In the genomic region with DNA sequence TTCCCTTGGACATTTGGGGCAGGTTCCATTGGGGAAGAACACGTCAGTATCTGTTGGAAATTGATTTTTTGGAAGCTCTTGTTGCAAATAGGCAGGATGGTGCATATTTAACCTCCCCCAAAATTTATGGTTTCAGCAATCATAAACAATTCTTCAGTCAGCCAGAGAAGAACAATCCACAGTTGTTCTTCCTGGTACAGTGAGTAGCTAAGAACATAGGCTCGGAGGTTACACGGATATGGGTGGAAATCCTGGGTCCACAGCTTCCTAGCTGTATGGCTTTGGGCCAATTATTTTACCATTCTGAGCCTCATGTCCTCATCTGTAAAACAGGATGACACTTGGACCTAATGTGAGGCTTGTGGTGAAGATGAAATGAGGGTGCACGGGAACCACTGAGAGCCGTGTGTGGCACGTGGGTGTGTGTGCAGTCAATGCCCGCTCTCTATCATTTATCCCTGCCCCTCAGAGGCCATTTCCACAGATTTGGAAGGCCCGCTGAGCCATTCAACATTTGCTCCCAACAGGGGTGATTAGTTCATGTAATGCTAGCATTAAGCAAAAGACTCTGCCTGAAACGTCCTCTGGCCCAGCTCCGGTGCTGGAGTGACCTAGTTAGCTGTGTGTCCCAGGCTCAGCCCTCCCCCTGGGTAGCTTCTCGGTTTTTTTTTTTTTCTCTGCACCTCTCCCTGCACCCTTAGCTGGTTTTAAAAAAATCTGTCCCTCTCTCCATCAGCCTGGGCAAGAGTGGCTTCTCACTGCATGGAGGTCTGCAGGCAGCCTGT, we compare ENCODE assay signal across 13 cellular contexts. TPM values are rescaled to one million over a fixed set of nuclear protein-coding genes. Genes with fewer than 3 reads are reported as not detected.
DNase-seq lines count a peak whose midpoint lies in the region; ATAC-seq and TF ChIP-seq lines count a peak whose summit lies in the region.
"Had no signal": no experiment of that assay in that cellular context is flagged by ENCODE, and none has a peak within 500 bp of the region (broad histone marks: within the 10 kb centered on the region; RNA-seq: fewer than 3 reads in every experiment).

No MANE protein-coding gene starts in this region.

- in situ Hi-C loops in G401 (cut with HindIII; ENCODE audit: low sequenced_read_pairs): no loop called here

- H3K36me3 ChIP-seq in psoas muscle (ENCODE audit: insufficient read depth in 1 of 2, low read depth in 1 of 2): no peaks in the 10 kb centered on the region
- H3K36me3 ChIP-seq: esophagus squamous epithelium had no signal

- POLR2A ChIA-PET in T-cell (lab: Charles Lee): no interaction called here

- peak; percentile 89 for DNase-seq in G401 (ENCODE audit: low spot score)
- DNase-seq in T-cell: no peak
- peak; percentile 51 for DNase-seq in Right ventricle myocardium superior
- DNase-seq in psoas muscle: peak; percentile 47 to 60
- DNase-seq in NCI-H1436 (lab: John Stamatoyannopoulos, UW): no peak
- no peak for DNase-seq in DMS79 (lab: John Stamatoyannopoulos, UW)
- DNase-seq: activated CD4-positive, alpha-beta T cell treated with anti-CD3 and anti-CD28 coated beads, Interleukin-2, amount 50 U/mL, for 1 hour; esophagus squamous epithelium; NCI-H1105; T-helper 1 cell had no signal

- no peaks in the 10 kb centered on the region for H3K27me3 Mint-ChIP-seq in T-cell

- TF ChIP-seq CTCF in psoas muscle (IDR thresholded peaks at IDR 0.05): no peak

- no peaks in the 10 kb centered on the region for H3K9me3 ChIP-seq in psoas muscle
- H3K9me3 ChIP-seq: esophagus squamous epithelium had no signal

- H3K27ac ChIP-seq in psoas muscle: no peak overlapping the region
- H3K27ac ChIP-seq: C4-2B, esophagus squamous epithelium had no signal

- peaks cover 44 to 63% (median 52%) of the 10 kb centered on the region in 3 donors for H3K4me1 Mint-ChIP-seq in T-cell

- no peaks in the 10 kb centered on the region for H3K4me1 ChIP-seq in psoas muscle

- H3K9me3 Mint-ChIP-seq in T-cell: no peaks in the 10 kb centered on the region

- peaks cover 0 to 4% (median 0%) of the 10 kb centered on the region in 3 donors for H3K27me3 ChIP-seq in psoas muscle (ENCODE audit: insufficient read depth in 3 of 3, low read length in 2 of 3)
- H3K27me3 ChIP-seq: esophagus squamous epithelium had no signal

- ATAC-seq in T-cell (replicated peaks in 1 of 4) (peak; percentile 11 to 66 (median 60)), Right ventricle myocardium superior (ENCODE audit: poor library complexity) (peak; percentile 73), psoas muscle (peak in 1 of 4 donors; percentile 19), HG02610 (IDR thresholded peaks at IDR 0.05; ENCODE audit: unreplicated experiment) (no peak)

- H3K36me3 Mint-ChIP-seq in T-cell: peaks cover 6% of the 10 kb centered on the region

- 42 to 54% (median 43%) methylated on average over 11 of the region's 11 CpGs for WGBS in psoas muscle, 3 donors

- intact Hi-C loops in Right ventricle myocardium superior (cut with DNase I): no loop called here
- intact Hi-C loops in psoas muscle (cut with DNase I): no loop called here

- peak overlapping the region in 2 of 3 donors; percentile 55 to 58 for H3K4me3 Mint-ChIP-seq in T-cell

- CTCF ChIA-PET in T-cell (lab: Charles Lee): interaction anchor here (0.6 to 1.4 kb wide), 5 partner anchors 9 to 298 kb away, joined by 3 to 6 read pairs (median 3); partner anchors contain the start of gene CAMK1D (in 1 of the 2)

- no peak overlapping the region for H3K4me3 ChIP-seq in psoas muscle
- H3K4me3 ChIP-seq: esophagus squamous epithelium had no signal

- peak overlapping the region; percentile 74 to 76 for H3K27ac Mint-ChIP-seq in T-cell
- H3K27ac Mint-ChIP-seq: progenitor cell of endocrine pancreas had no signal

RNA-seq across cellular contexts. Expression of gene CAMK1D, which starts 9.7 kb away (rescaled TPM):
- 0.10 TPM in 1 of 2 replicates, not detected in the other for total RNA-seq in G401 (2014; rRNA removed; shearing (Covaris generic))
- total RNA-seq in T-cell (10 to 100 TPM; 16.8 to 31.3 (median 23.6) TPM), Right ventricle myocardium superior (6.5 TPM), psoas muscle (1 to 10 TPM in 3 of 4 donors, under 1 TPM in 1; 0.47 to 1.8 (median 1.3) TPM)
- under 1 TPM; 0.39 to 0.53 (median 0.47) TPM for polyA plus RNA-seq in psoas muscle

Comparison
In these comparisons a context has a peak if more than half of its experiments do, and no peak if none do; other contexts are left out.
1. DNase-seq: peak in G401 (single experiment), Right ventricle myocardium superior (single experiment) and psoas muscle (2 of 2); none in T-cell (0 of 34), NCI-H1436 (single experiment) and DMS79 (single experiment).